ENCODE assay signal across 14 cellular contexts in the genomic region with DNA sequence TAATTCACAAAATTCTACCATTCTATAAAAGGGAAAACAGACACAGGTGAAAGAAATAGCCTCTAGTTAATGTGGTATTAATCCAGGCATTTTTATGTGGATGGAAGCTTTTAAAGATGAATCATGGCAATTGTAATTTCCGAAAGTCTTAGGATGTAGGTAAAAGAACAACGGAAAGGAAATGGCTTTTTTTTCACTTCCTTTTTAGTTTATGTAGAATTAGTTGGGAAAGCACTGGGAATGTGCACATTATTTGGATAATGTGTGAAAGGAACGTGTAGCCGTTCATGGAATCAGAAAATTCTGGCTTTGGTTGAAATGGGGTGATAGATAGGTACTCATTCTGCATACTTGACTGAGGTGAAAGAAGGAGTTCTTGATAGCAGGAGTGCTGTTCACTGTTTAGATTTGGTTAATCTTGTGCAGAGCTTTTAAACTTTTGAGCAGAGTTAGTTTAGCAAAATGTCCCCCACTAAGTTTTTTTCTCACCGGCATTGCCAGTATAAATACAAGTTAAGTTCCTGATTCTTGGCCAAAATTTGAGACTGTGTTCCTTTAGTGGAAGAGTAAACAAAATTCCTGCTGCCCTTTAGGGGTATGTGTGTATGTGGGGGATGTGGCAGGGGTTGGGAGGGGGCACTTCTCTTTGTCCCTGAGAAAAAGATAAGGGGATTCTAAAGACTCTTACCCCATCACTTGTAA. TPM values are rescaled to one million over a fixed set of nuclear protein-coding genes. Genes with fewer than 3 reads are reported as not detected.
DNase-seq lines count a peak whose midpoint lies in the region; ATAC-seq, FAIRE-seq and TF ChIP-seq lines count a peak whose summit lies in the region.
"Had no signal": no experiment of that assay in that cellular context is flagged by ENCODE, and none has a peak within 500 bp of the region (broad histone marks: within the 10 kb centered on the region; RNA-seq: fewer than 3 reads in every experiment).

No MANE protein-coding gene starts in this region.

- DNase-seq in H54 (ENCODE audit: insufficient read length, low spot score) (no peak), astrocyte of the hippocampus (ENCODE audit: low read depth, low spot score) (peak; percentile 76), left lobe of liver (ENCODE audit: low spot score) (no peak), SKM-1 treated with dmso at 0.1 percent for 144 hours (lab: John Stamatoyannopoulos, UW; ENCODE audit: unreplicated experiment) (no peak), GM19238 (ENCODE audit: insufficient read length, low spot score) (no peak), NCI-H2081 treated with DMSO at 0.1 percent for 48 hours (lab: John Stamatoyannopoulos, UW) (no peak), AG08395 (ENCODE audit: low spot score) (no peak)
- DNase-seq: activated CD8-positive, alpha-beta memory T cell treated with anti-CD3 and anti-CD28 coated beads, Interleukin-2, amount 50 U/mL, for 48 hours; activated naive CD8-positive, alpha-beta T cell treated with anti-CD3 and anti-CD28 coated beads, Interleukin-2, amount 50 U/mL, for 24 hours; CD8-positive, alpha-beta T cell; naive thymus-derived CD4-positive, alpha-beta T cell; NCI-H2227 treated with DMSO at 0.1 percent for 48 hours; OCI-M1 had no signal

- no peak overlapping the region for H3K9ac ChIP-seq in subcutaneous abdominal adipose tissue (ENCODE audit: low read length in 5 of 5)

- no peaks in the 10 kb centered on the region for H3K36me3 ChIP-seq in subcutaneous abdominal adipose tissue (ENCODE audit: control insufficient read depth in 5 of 5, insufficient read depth in 5 of 5, low read length in 5 of 5)

- H3K27ac ChIP-seq in subcutaneous abdominal adipose tissue (ENCODE audit: low read depth, low read length), result peak overlapping the region; percentile 67

- H3K4me1 ChIP-seq in subcutaneous abdominal adipose tissue (ENCODE audit: control insufficient read depth in 5 of 5, insufficient read depth in 5 of 5, low read length in 5 of 5), result peaks cover 0 to 42% (median 38%) of the 10 kb centered on the region in 5 donors

- ATAC-seq in left lobe of liver, result peak; percentile 39
- ATAC-seq: activated naive CD8-positive, alpha-beta T cell treated with anti-CD3 and anti-CD28 coated beads, Interleukin-2, amount 50 U/mL, for 24 hours; CD8-positive, alpha-beta T cell; naive thymus-derived CD4-positive, alpha-beta T cell had no signal

- H3K4me3 ChIP-seq in subcutaneous abdominal adipose tissue (ENCODE audit: low read depth in 1 of 5, low read length in 5 of 5), result no peak overlapping the region

- H3K9me3 ChIP-seq in subcutaneous abdominal adipose tissue (ENCODE audit: control insufficient read depth in 5 of 5, low read length in 5 of 5), result no peaks in the 10 kb centered on the region

- H3K27me3 ChIP-seq in subcutaneous abdominal adipose tissue (ENCODE audit: control insufficient read depth in 5 of 5, insufficient read depth in 4 of 5, low read length in 5 of 5), result no peaks in the 10 kb centered on the region

- peak; percentile 94 for FAIRE-seq in H54 (lab: Jason Lieb, UNC)

- TF ChIP-seq POLR2A in H54 (IDR thresholded peaks at IDR 0.05; ENCODE audit: low read depth, low read length), result no peak

RNA-seq across cellular contexts. Expression of a gene that starts 20.2 kb away (rescaled TPM):
- total RNA-seq in left lobe of liver, result 0.15 TPM
- total RNA-seq: CD8-positive, alpha-beta T cell had no signal

RNA-seq across cellular contexts. Expression of a gene that starts 21.3 kb away (rescaled TPM):
- 35.8 TPM for total RNA-seq in left lobe of liver
